ENCODE assay signal across 12 cellular contexts in genomic region chr4:1193206-1194027, GRCh38. TPM values are rescaled to one million over a fixed set of nuclear protein-coding genes. Genes with fewer than 3 reads are reported as not detected.
DNase-seq lines count a peak whose midpoint lies in the region; ATAC-seq and FAIRE-seq lines count a peak whose summit lies in the region.
"Had no signal": no experiment of that assay in that cellular context is flagged by ENCODE, and none has a peak within 500 bp of the region (broad histone marks: within the 10 kb centered on the region; RNA-seq: fewer than 3 reads in every experiment).

No MANE protein-coding gene starts in this region.

- H3K9ac ChIP-seq in subcutaneous abdominal adipose tissue (ENCODE audit: low read length in 5 of 5): peak overlapping the region in 1 of 5 donors; percentile 48

- H3K4me3 ChIP-seq in subcutaneous abdominal adipose tissue (ENCODE audit: low read depth in 1 of 5, low read length in 5 of 5): peak overlapping the region in 3 of 5 donors; percentile 6 to 31 (median 19)

- peaks cover 16 to 40% (median 35%) of the 10 kb centered on the region in 5 donors for H3K4me1 ChIP-seq in subcutaneous abdominal adipose tissue (ENCODE audit: control insufficient read depth in 5 of 5, insufficient read depth in 5 of 5, low read length in 5 of 5)

- no peaks in the 10 kb centered on the region for H3K27me3 ChIP-seq in subcutaneous abdominal adipose tissue (ENCODE audit: control insufficient read depth in 5 of 5, insufficient read depth in 4 of 5, low read length in 5 of 5)

- DNase-seq in HTR-8/SVneo (ENCODE audit: insufficient read length, low spot score) (no peak), mesenteric fat pad (ENCODE audit: low spot score) (peak; percentile 79), GDM1 (lab: John Stamatoyannopoulos, UW) (no peak)
- DNase-seq in stimulated activated CD4-positive, alpha-beta T cell treated with anti-CD3 and anti-CD28 coated beads, Interleukin-2, amount 100 ng/mL, for 24 hours: no peak
- DNase-seq: amniotic stem cell, DMS153, NCI-H2029 had no signal

- H3K27ac ChIP-seq in cingulate gyrus (ENCODE audit: low read depth, low read length) (peak overlapping the region; percentile 65), subcutaneous abdominal adipose tissue (ENCODE audit: low read depth, low read length) (peak overlapping the region; percentile 85)

- peak; percentile 63 for FAIRE-seq in HTR-8/SVneo (lab: Jason Lieb, UNC)

- H3K9me3 ChIP-seq in subcutaneous abdominal adipose tissue (ENCODE audit: control insufficient read depth in 5 of 5, low read length in 5 of 5): no peaks in the 10 kb centered on the region

- peaks cover 0 to 2% (median 0%) of the 10 kb centered on the region in 5 donors for H3K36me3 ChIP-seq in subcutaneous abdominal adipose tissue (ENCODE audit: control insufficient read depth in 5 of 5, insufficient read depth in 5 of 5, low read length in 5 of 5)

- ATAC-seq in GM19452 (IDR thresholded peaks at IDR 0.05; ENCODE audit: unreplicated experiment): no peak
- ATAC-seq in HG02798 (IDR thresholded peaks at IDR 0.05; ENCODE audit: poor library complexity, unreplicated experiment): no peak
- ATAC-seq: activated CD4-positive, CD25-positive, alpha-beta regulatory T cell treated with anti-CD3 and anti-CD28 coated beads, Interleukin-2, amount 50 U/mL, for 24 hours had no signal

RNA-seq across cellular contexts. Expression of gene SPON2, which starts 21.0 kb away (rescaled TPM):
- total RNA-seq in mesenteric fat pad: 27.3 TPM

RNA-seq across cellular contexts. Expression of gene CTBP1, which starts 55.5 kb away (rescaled TPM):
- total RNA-seq in mesenteric fat pad: 147 TPM
